Comparison of ENCODE assay signal across 24 cellular contexts in genomic region chr14:41916313-41916712, GRCh38.
"Had no signal": no experiment of that assay in that cellular context is flagged by ENCODE, and none has a peak within 500 bp of the region (broad histone marks: within the 10 kb centered on the region; RNA-seq: fewer than 3 reads in every experiment).

No MANE protein-coding gene starts in this region.

- ATAC-seq: effector memory CD8-positive, alpha-beta T cell; esophagus mucosa; gastrocnemius medialis; heart right ventricle; left cardiac atrium; left lung; left ventricle myocardium superior; lower lobe of right lung; mucosa of descending colon had no signal

- FAIRE-seq: islet of Langerhans, keratinocyte had no signal

- DNase-seq: colonic mucosa; cortex of kidney; effector CD8-positive, alpha-beta T cell; effector memory CD8-positive, alpha-beta T cell; erythroblast; esophagus squamous epithelium; foreskin fibroblast; foreskin melanocyte; gastrocnemius medialis; glutamatergic neuron; head of caudate nucleus; heart right ventricle; hippocampal formation; left cardiac atrium; left lung; left ventricle myocardium superior; lower lobe of right lung; mesenchymal stem cell; mucosa of descending colon; naive B cell had no signal

- H3K27me3 ChIP-seq: colonic mucosa, esophagus squamous epithelium, gastrocnemius medialis, heart right ventricle, left lung had no signal

- H3K36me3 ChIP-seq: colonic mucosa, esophagus squamous epithelium, gastrocnemius medialis, heart right ventricle, left lung, lower lobe of right lung had no signal

- H3K4me3 ChIP-seq: colonic mucosa, esophagus squamous epithelium, gastrocnemius medialis, heart right ventricle, left lung, lower lobe of right lung, mucosa of descending colon had no signal

- H3K4me1 ChIP-seq: colonic mucosa, esophagus squamous epithelium, gastrocnemius medialis, heart right ventricle, left lung, lower lobe of right lung had no signal

- H3K27ac ChIP-seq: colonic mucosa, epithelial cell of prostate, esophagus squamous epithelium, gastrocnemius medialis, heart right ventricle, left lung, lower lobe of right lung had no signal

- H3K9me3 ChIP-seq: colonic mucosa, esophagus squamous epithelium, gastrocnemius medialis, lower lobe of right lung, mucosa of descending colon had no signal
